In genomic region chr15:73125219-73125618, GRCh38 we compare ENCODE assay signal across 1 cellular context.
TF ChIP-seq lines count a peak whose summit lies in the region.

No MANE protein-coding gene starts in this region.

TF ChIP-seq in GM23338, 12 proteins besides CTCF, POLR2A, EP300 and RAD21:
- no peak for TF ChIP-seq ZNF462 (CRISPR knock-in tag; IDR thresholded peaks at IDR 0.05)
- TF ChIP-seq ZNF114 (CRISPR knock-in tag; IDR thresholded peaks at IDR 0.05): no peak
- no peak for TF ChIP-seq REST (IDR thresholded peaks at IDR 0.05; ENCODE audit: unreplicated experiment)
- no peak for TF ChIP-seq CREB1 (CRISPR knock-in tag; IDR thresholded peaks at IDR 0.05; ENCODE audit: low read depth)
- TF ChIP-seq JUNB (IDR thresholded peaks at IDR 0.05; ENCODE audit: unreplicated experiment): no peak
- no peak for TF ChIP-seq ZNF331 (CRISPR knock-in tag; IDR thresholded peaks at IDR 0.05; ENCODE audit: low read depth)
- TF ChIP-seq STAT1 (IDR thresholded peaks at IDR 0.05; ENCODE audit: unreplicated experiment): no peak
- TF ChIP-seq ETS1 (IDR thresholded peaks at IDR 0.05): no peak
- TF ChIP-seq EZH2phosphoT487 (IDR thresholded peaks at IDR 0.05; ENCODE audit: unreplicated experiment): no peak
- TF ChIP-seq NANOG (IDR thresholded peaks at IDR 0.05; ENCODE audit: borderline replicate concordance): no peak
- no peak for TF ChIP-seq EZH2 (IDR thresholded peaks at IDR 0.05; ENCODE audit: low read depth, unreplicated experiment)
- no peak for TF ChIP-seq POLR2AphosphoS5 (IDR thresholded peaks at IDR 0.05; ENCODE audit: low read depth)
